In the genomic region with DNA sequence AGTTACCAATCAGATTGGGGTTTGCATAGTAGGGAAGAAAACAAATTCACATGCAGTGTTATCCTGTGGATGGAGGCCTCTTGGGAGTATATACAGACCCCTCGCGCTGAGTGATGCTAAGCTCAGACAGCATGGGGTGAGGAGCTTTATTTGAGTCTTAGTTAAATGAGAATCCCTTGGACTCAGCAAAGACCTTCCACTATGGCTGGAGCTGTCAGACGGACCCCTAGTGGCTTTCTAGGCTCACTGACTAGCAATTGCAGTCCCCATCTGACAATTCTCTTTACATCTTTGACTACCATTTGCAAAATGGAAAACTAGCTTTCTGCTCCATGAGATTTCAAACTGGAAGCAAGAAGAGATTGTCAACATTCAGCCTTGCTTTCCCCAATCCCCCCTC, we compare ENCODE assay signal across 16 cellular contexts.
DNase-seq lines count a peak whose midpoint lies in the region; ATAC-seq and TF ChIP-seq lines count a peak whose summit lies in the region.
"Had no signal": no experiment of that assay in that cellular context is flagged by ENCODE, and none has a peak within 500 bp of the region (broad histone marks: within the 10 kb centered on the region; RNA-seq: fewer than 3 reads in every experiment).

No MANE protein-coding gene starts in this region.

- H3F3A ChIP-seq in OCI-LY1 (ENCODE audit: insufficient read depth, low read length) = no peaks in the 10 kb centered on the region

- H3K79me1 ChIP-seq in trophoblast cell (ENCODE audit: low read length) = no peaks in the 10 kb centered on the region

- no peak overlapping the region for H2BK12ac ChIP-seq in trophoblast cell (ENCODE audit: low read length)

- H3K14ac ChIP-seq in trophoblast cell (ENCODE audit: low read length) = no peak overlapping the region

- H3K79me2 ChIP-seq in OCI-LY1 (ENCODE audit: insufficient read depth, low read length) = no peaks in the 10 kb centered on the region
- no peaks in the 10 kb centered on the region for H3K79me2 ChIP-seq in trophoblast cell (ENCODE audit: control insufficient read depth, insufficient read depth, low read length, poor library complexity)

- H4K12ac ChIP-seq in trophoblast cell (ENCODE audit: low read depth, low read length) = no peak overlapping the region

- no peaks in the 10 kb centered on the region for H3K36me3 ChIP-seq in cardiac muscle cell
- H3K36me3 ChIP-seq in OCI-LY1 (ENCODE audit: insufficient read depth, low read length) = no peaks in the 10 kb centered on the region
- H3K36me3 ChIP-seq in trophoblast cell (ENCODE audit: control insufficient read depth in 1 of 2, insufficient read depth in 2 of 2, low read length in 2 of 2) = no peaks in the 10 kb centered on the region
- H3K36me3 ChIP-seq: colonic mucosa, esophagus muscularis mucosa had no signal

- H2AFZ ChIP-seq in OCI-LY1 (ENCODE audit: low read length) = no peak overlapping the region
- no peak overlapping the region for H2AFZ ChIP-seq in trophoblast cell (ENCODE audit: insufficient read depth, low read length, poor library complexity)

- H3K9ac ChIP-seq in OCI-LY1 (ENCODE audit: low read length) = no peak overlapping the region
- H3K9ac ChIP-seq in trophoblast cell (ENCODE audit: low read length) = no peak overlapping the region

- no peaks in the 10 kb centered on the region for H3K4me1 ChIP-seq in cardiac muscle cell (ENCODE audit: low read depth)
- peaks cover 4% of the 10 kb centered on the region for H3K4me1 ChIP-seq in OCI-LY1 (ENCODE audit: insufficient read depth, low read length, severe bottlenecking)
- H3K4me1 ChIP-seq in trophoblast cell (ENCODE audit: control insufficient read depth in 1 of 2, insufficient read depth in 2 of 2, low read length in 2 of 2) = peaks cover 0 to 3% of the 10 kb centered on the region in 2 experiments
- H3K4me1 ChIP-seq: colonic mucosa had no signal

- no peak for ATAC-seq in left ventricle myocardium superior
- ATAC-seq in HG02623 (IDR thresholded peaks at IDR 0.05; ENCODE audit: unreplicated experiment) = no peak
- ATAC-seq: activated naive CD8-positive, alpha-beta T cell treated with anti-CD3 and anti-CD28 coated beads, Interleukin-2, amount 50 U/mL, for 24 hours had no signal

- DNase-seq in cardiac muscle cell (ENCODE audit: low read depth in 1 of 2, low spot score in 1 of 2) (peak in 1 of 2 donors; percentile 10), left ventricle myocardium superior (no peak), fibroblast of pulmonary artery (ENCODE audit: low read depth) (no peak), trophoblast cell (no peak), hepatic stellate cell (ENCODE audit: low spot score) (no peak), NCI-H1048 (lab: John Stamatoyannopoulos, UW) (no peak)
- DNase-seq: activated naive CD8-positive, alpha-beta T cell treated with anti-CD3 and anti-CD28 coated beads, Interleukin-2, amount 50 U/mL, for 24 hours; colonic mucosa; DMS153; HFFc6; NCI-H1417; NK-92 treated with Interleukin-12 subunit alpha and Interleukin-12 subunit beta, amount 100 ng/mL, for 24 hours had no signal

- H3K23ac ChIP-seq in trophoblast cell (ENCODE audit: low read length) = no peak overlapping the region

- H3K4ac ChIP-seq in trophoblast cell (ENCODE audit: low read depth, low read length) = no peak overlapping the region

- no peak overlapping the region for H4K91ac ChIP-seq in trophoblast cell (ENCODE audit: low read depth, low read length)

- WGBS in trophoblast cell (ENCODE audit: extremely low coverage, insufficient coverage, insufficient read length) = no CpG with 5 or more reads among the region's 3 CpGs

- no peak overlapping the region for H2BK5ac ChIP-seq in trophoblast cell (ENCODE audit: low read depth, low read length, poor library complexity)

- H4K20me1 ChIP-seq in OCI-LY1 (ENCODE audit: insufficient read depth, low read length) = no peaks in the 10 kb centered on the region

- H3K27ac ChIP-seq in cardiac muscle cell (no peak overlapping the region), OCI-LY1 (ENCODE audit: low read depth, low read length, poor library complexity, severe bottlenecking) (no peak overlapping the region), trophoblast cell (ENCODE audit: low read depth, low read length) (no peak overlapping the region)
- H3K27ac ChIP-seq: colonic mucosa, esophagus muscularis mucosa, SK-N-MC had no signal

- no peak overlapping the region for H3K18ac ChIP-seq in trophoblast cell (ENCODE audit: low read length)

- H3K4me2 ChIP-seq in OCI-LY1 (ENCODE audit: low read length) (no peak overlapping the region), trophoblast cell (ENCODE audit: low read length) (no peak overlapping the region)

- H3K9me2 ChIP-seq in OCI-LY1 (ENCODE audit: low read depth, low read length) = no peaks in the 10 kb centered on the region

- peak; percentile 28 for TF ChIP-seq CTCF in cardiac muscle cell (IDR thresholded peaks at IDR 0.05; ENCODE audit: low read depth, low read length)
- peak; percentile 27 for TF ChIP-seq CTCF in OCI-LY1 (IDR thresholded peaks at IDR 0.05; ENCODE audit: low read length)
- TF ChIP-seq CTCF in fibroblast of pulmonary artery (IDR thresholded peaks at IDR 0.05; ENCODE audit: low read length, missing control alignments) = peak; percentile 6

- H3K9me3 ChIP-seq in cardiac muscle cell (ENCODE audit: low read depth) = no peaks in the 10 kb centered on the region
- no peaks in the 10 kb centered on the region for H3K9me3 ChIP-seq in OCI-LY1 (ENCODE audit: low read length)
- H3K9me3 ChIP-seq in trophoblast cell (ENCODE audit: insufficient read depth, low read depth, low read length) = peaks cover 3% of the 10 kb centered on the region
- H3K9me3 ChIP-seq: colonic mucosa, esophagus muscularis mucosa had no signal

- no peak overlapping the region for H2BK120ac ChIP-seq in trophoblast cell (ENCODE audit: insufficient read depth, low read length, poor library complexity)

- H3K4me3 ChIP-seq in cardiac muscle cell = no peak overlapping the region
- H3K4me3 ChIP-seq in OCI-LY1 (ENCODE audit: low read depth, low read length, poor library complexity, severe bottlenecking) = no peak overlapping the region
- H3K4me3 ChIP-seq in fibroblast of pulmonary artery (replicated peaks; ENCODE audit: low read depth, low read length) = no peak overlapping the region
- no peak overlapping the region for H3K4me3 ChIP-seq in trophoblast cell (ENCODE audit: low read depth, low read length)
- H3K4me3 ChIP-seq: colonic mucosa, esophagus muscularis mucosa, SK-N-MC had no signal

- no peak overlapping the region for H4K8ac ChIP-seq in trophoblast cell (ENCODE audit: low read depth, low read length)

- intact Hi-C loops in left ventricle myocardium superior (cut with micrococcal nuclease) = no loop called here

- H3K27me3 ChIP-seq in cardiac muscle cell (no peaks in the 10 kb centered on the region), OCI-LY1 (ENCODE audit: insufficient read depth, low read length) (no peaks in the 10 kb centered on the region), trophoblast cell (ENCODE audit: insufficient read depth, low read length) (no peaks in the 10 kb centered on the region)
- H3K27me3 ChIP-seq: colonic mucosa, esophagus muscularis mucosa had no signal

- H2AK5ac ChIP-seq in trophoblast cell (ENCODE audit: low read length) = no peak overlapping the region
